8 cellular contexts compared by ENCODE assay signal in the genomic region with DNA sequence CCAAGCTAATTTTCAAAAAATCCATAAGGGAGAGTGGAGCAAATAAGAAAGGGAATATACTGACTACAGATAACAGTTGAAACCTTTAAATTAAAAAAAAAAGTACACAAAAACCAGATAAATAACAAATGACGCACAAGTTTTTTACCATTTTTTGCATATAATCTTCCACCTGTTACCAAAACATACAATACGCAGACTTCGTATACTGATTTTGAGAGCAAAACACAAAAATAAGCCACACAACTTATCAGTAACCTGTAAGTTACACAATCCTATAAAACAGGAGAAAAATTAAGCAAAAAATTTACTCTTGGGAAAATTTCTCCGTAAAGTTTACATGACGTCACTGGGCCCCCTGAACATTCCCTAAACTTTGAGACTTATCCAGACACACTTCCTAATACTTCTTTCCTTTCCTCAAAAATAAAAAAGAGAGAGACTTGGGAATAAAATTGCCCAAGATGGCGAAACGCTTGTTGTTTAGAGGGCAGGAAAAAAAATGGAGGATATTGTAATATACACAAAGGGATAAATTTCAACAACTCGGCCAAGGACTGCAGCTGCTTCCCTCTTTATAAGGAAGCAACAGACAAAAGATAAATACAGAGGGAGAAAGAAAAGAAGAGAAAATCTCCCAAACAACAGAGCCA. TPM values are rescaled to one million over a fixed set of nuclear protein-coding genes. Genes with fewer than 3 reads are reported as not detected.
DNase-seq lines count a peak whose midpoint lies in the region; ATAC-seq, FAIRE-seq and TF ChIP-seq lines count a peak whose summit lies in the region.

No MANE protein-coding gene starts in this region.

- 2% methylated on average over 8 of the region's 8 CpGs for WGBS in body of pancreas, 2 donors
- 5% methylated on average over 8 of the region's 8 CpGs for WGBS in liver

- TF ChIP-seq CTCF in MM.1S (IDR thresholded peaks at IDR 0.05; ENCODE audit: low read length) (no peak), body of pancreas (IDR thresholded peaks at IDR 0.05) (no peak), liver (IDR thresholded peaks at IDR 0.05; ENCODE audit: low read depth, low read length, missing input control) (no peak), tibial artery (IDR thresholded peaks at IDR 0.05) (no peak)

- peaks cover 21% of the 10 kb centered on the region for H3F3A ChIP-seq in MM.1S (ENCODE audit: insufficient read depth, low read length)

- no peak for FAIRE-seq in HTR-8/SVneo (lab: Jason Lieb, UNC)

- no peak for TF ChIP-seq POLR2A in body of pancreas (IDR thresholded peaks at IDR 0.05)

- H3K36me3 ChIP-seq in MM.1S (replicated peaks; ENCODE audit: insufficient read depth, low read length) (no peaks in the 10 kb centered on the region), body of pancreas (replicated peaks in 1 of 2; ENCODE audit: insufficient read depth in 1 of 2, low read depth in 2 of 2) (no peaks in the 10 kb centered on the region), liver (ENCODE audit: control insufficient read depth in 4 of 4, insufficient read depth in 3 of 4, low read depth in 1 of 4, low read length in 3 of 4) (no peaks in the 10 kb centered on the region), tibial artery (no peaks in the 10 kb centered on the region)

- H3K9me3 ChIP-seq in MM.1S (replicated peaks; ENCODE audit: insufficient read depth, low read length), result no peaks in the 10 kb centered on the region
- H3K9me3 ChIP-seq in body of pancreas, result no peaks in the 10 kb centered on the region
- H3K9me3 ChIP-seq in liver (ENCODE audit: control insufficient read depth in 4 of 4, low read length in 3 of 4), result no peaks in the 10 kb centered on the region
- no peaks in the 10 kb centered on the region for H3K9me3 ChIP-seq in tibial artery

- peak overlapping the region; percentile 57 for H3K4me2 ChIP-seq in MM.1S (ENCODE audit: low read depth, low read length)

- no peaks in the 10 kb centered on the region for H3K9me2 ChIP-seq in MM.1S (replicated peaks; ENCODE audit: insufficient read depth, low read length)

- peak overlapping the region; percentile 57 for H2AFZ ChIP-seq in MM.1S (ENCODE audit: low read length)

- TF ChIP-seq RAD21 in liver (IDR thresholded peaks at IDR 0.05), result no peak

- DNase-seq in DMS53 treated with DMSO at 0.1 percent for 48 hours (lab: John Stamatoyannopoulos, UW; ENCODE audit: unreplicated experiment) (peak; percentile 80), MM.1S (no peak), body of pancreas (no peak), tibial artery (no peak), HTR-8/SVneo (ENCODE audit: insufficient read length, low spot score) (no peak)

- H3K79me2 ChIP-seq in MM.1S (ENCODE audit: low read length), result peaks cover 13% of the 10 kb centered on the region

- ATAC-seq in body of pancreas, result peak; percentile 11
- ATAC-seq in GM18868 (IDR thresholded peaks at IDR 0.05; ENCODE audit: unreplicated experiment), result no peak
- ATAC-seq in HG03439 (IDR thresholded peaks at IDR 0.05; ENCODE audit: unreplicated experiment), result no peak

- intact Hi-C loops in body of pancreas (cut with DNase I), result no loop called here
- intact Hi-C loops in tibial artery (cut with DNase I; ENCODE audit: low total_unique reads), result loop anchor here (10.0 kb wide), 2 partner anchors 100 to 180 kb away; partner anchors contain the start of genes CD302 and MARCHF7

- H3K4me1 ChIP-seq in MM.1S (ENCODE audit: low read length) (peaks cover 3% of the 10 kb centered on the region; the same call in 1 of the 2 replicates), body of pancreas (peaks cover 35% of the 10 kb centered on the region), liver (ENCODE audit: control insufficient read depth in 4 of 4, insufficient read depth in 4 of 4, low read length in 3 of 4) (peaks cover 0 to 24% (median 12%) of the 10 kb centered on the region in 4 donors), tibial artery (peaks cover 0 to 52% (median 4%) of the 10 kb centered on the region in 4 donors)

- no peaks in the 10 kb centered on the region for H4K20me1 ChIP-seq in MM.1S (ENCODE audit: insufficient read depth, low read length)

- H3K4me3 ChIP-seq in MM.1S (ENCODE audit: low read length) (peak overlapping the region; percentile 88), body of pancreas (peak overlapping the region; percentile 19 to 68), liver (ENCODE audit: low read depth in 1 of 3, low read length in 3 of 3) (peak overlapping the region; percentile 71 to 87 (median 76)), tibial artery (peak overlapping the region; percentile 76 to 92)

- no peaks in the 10 kb centered on the region for H3K27me3 ChIP-seq in MM.1S (replicated peaks; ENCODE audit: insufficient read depth, low read length)
- no peaks in the 10 kb centered on the region for H3K27me3 ChIP-seq in body of pancreas
- H3K27me3 ChIP-seq in liver (ENCODE audit: control insufficient read depth in 4 of 4, insufficient read depth in 4 of 4, low read length in 3 of 4), result no peaks in the 10 kb centered on the region
- H3K27me3 ChIP-seq in tibial artery, result no peaks in the 10 kb centered on the region

- peak overlapping the region; percentile 76; the same call in 1 of the 2 replicates for H3K27ac ChIP-seq in MM.1S (ENCODE audit: low read length)
- H3K27ac ChIP-seq in body of pancreas, result peak overlapping the region; percentile 88 to 98 (median 96)
- peak overlapping the region; percentile 99 to 100 for H3K27ac ChIP-seq in liver (ENCODE audit: low read depth in 1 of 2, low read length in 2 of 2)
- peak overlapping the region; percentile 97 to 100 for H3K27ac ChIP-seq in tibial artery

- H3K9ac ChIP-seq in MM.1S (ENCODE audit: low read length) (peak overlapping the region; percentile 81), liver (ENCODE audit: low read depth in 1 of 2, low read length in 2 of 2) (peak overlapping the region; percentile 67 to 100)

TF ChIP-seq in liver, 16 proteins besides CTCF, POLR2A, EP300 and RAD21:
- TF ChIP-seq ATF3 (IDR thresholded peaks at IDR 0.05) (peak; percentile 19), NR2F2 (IDR thresholded peaks at IDR 0.05) (no peak), JUND (IDR thresholded peaks at IDR 0.05) (no peak), REST (IDR thresholded peaks at IDR 0.05) (no peak), HNF4G (IDR thresholded peaks at IDR 0.05) (no peak), YY1 (IDR thresholded peaks at IDR 0.05) (peak; percentile 97)
- TF ChIP-seq, protein P1, sequence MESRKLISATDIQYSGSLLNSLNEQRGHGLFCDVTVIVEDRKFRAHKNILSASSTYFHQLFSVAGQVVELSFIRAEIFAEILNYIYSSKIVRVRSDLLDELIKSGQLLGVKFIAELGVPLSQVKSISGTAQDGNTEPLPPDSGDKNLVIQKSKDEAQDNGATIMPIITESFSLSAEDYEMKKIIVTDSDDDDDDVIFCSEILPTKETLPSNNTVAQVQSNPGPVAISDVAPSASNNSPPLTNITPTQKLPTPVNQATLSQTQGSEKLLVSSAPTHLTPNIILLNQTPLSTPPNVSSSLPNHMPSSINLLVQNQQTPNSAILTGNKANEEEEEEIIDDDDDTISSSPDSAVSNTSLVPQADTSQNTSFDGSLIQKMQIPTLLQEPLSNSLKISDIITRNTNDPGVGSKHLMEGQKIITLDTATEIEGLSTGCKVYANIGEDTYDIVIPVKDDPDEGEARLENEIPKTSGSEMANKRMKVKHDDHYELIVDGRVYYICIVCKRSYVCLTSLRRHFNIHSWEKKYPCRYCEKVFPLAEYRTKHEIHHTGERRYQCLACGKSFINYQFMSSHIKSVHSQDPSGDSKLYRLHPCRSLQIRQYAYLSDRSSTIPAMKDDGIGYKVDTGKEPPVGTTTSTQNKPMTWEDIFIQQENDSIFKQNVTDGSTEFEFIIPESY (IDR thresholded peaks at IDR 0.05), result peak; percentile 7

RNA-seq across cellular contexts. Expression of gene BAZ2B, which starts 1.7 kb away (rescaled TPM):
- total RNA-seq in body of pancreas, result 100 to 1,000 TPM in 1 of 2 donors, 10 to 100 TPM in 1; 62.5 to 104 TPM
- total RNA-seq in liver, result 10 to 100 TPM; 24.7 to 61.0 TPM
- polyA plus RNA-seq in liver, result 10 to 100 TPM in 1 of 2 donors, 1 to 10 TPM in 1; 6.7 to 25.2 TPM
